Comparison of ENCODE assay signal across 8 cellular contexts in the genomic region with DNA sequence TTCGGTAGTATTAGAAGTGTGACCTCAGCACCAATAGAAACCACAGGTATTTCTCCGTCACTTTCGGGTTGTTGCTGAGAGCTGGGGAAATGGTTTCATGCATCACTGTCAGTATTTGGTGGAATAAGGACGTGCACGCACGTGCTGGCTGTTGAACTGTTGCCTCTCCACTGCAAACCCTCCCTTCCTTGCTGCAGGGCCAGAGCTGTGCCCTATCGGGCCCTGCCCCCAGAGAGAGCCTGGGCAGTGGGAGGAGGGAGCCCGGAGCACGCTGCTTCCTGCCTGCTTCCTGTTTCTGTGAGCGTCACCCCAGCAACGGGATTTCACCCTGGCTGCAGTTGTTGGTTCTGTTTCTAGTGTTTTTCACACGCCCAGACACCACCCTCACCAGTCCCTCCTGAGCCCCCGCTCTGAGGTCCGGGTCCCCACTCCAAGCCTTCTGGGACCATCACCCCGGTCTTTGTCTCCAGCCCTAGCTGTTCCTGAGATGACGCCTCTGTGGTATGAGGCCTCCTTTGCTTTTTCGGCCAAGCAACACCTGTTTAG. TPM values are rescaled to one million over a fixed set of nuclear protein-coding genes. Genes with fewer than 3 reads are reported as not detected.
DNase-seq lines count a peak whose midpoint lies in the region; ATAC-seq and TF ChIP-seq lines count a peak whose summit lies in the region.

No MANE protein-coding gene starts in this region.

- H3K36me3 ChIP-seq in KMS-11 (ENCODE audit: insufficient read depth) (no peaks in the 10 kb centered on the region), spleen (no peaks in the 10 kb centered on the region)

- TF ChIP-seq CTCF in KMS-11 (conservative IDR thresholded peaks at IDR 0.05; ENCODE audit: low read depth, low read length) (no peak; the same call in 1 of the 2 replicates), astrocyte of the cerebellum (IDR thresholded peaks at IDR 0.05; ENCODE audit: low read depth, low read length, missing control alignments) (no peak), spleen (IDR thresholded peaks at IDR 0.05 in 8 of 11, conservative IDR thresholded peaks at IDR 0.05 in 3 of 11) (peak in 10 of 11 experiments; percentile 6 to 59 (median 40))

- H3K4me3 Mint-ChIP-seq in T-helper 17 cell: peak overlapping the region; percentile 97

- peak in 1 of 3 donors; percentile 50 for TF ChIP-seq POLR2A in spleen (IDR thresholded peaks at IDR 0.05)

- DNase-seq in Daoy (ENCODE audit: low read depth) (peak; percentile 79), T-helper 17 cell (peak; percentile 74 to 85 (median 84)), astrocyte of the cerebellum (ENCODE audit: low read depth) (peak; percentile 54), iPS-NIHi7 (ENCODE audit: extremely low spot score) (peak; percentile 79), spleen (peak; percentile 98), NCI-H82 (lab: John Stamatoyannopoulos, UW) (no peak)

- H4K20me1 ChIP-seq in KMS-11 (ENCODE audit: insufficient read depth): 0 out of 2 replicates have a peak, but pooled peaks cover 3% of the 10 kb centered on the region

- peak overlapping the region; percentile 86 for H3K27ac ChIP-seq in KMS-11
- peak overlapping the region; percentile 76 to 94 (median 92) for H3K27ac ChIP-seq in spleen

- peak overlapping the region; percentile 76 for H3K9ac ChIP-seq in KMS-11

- peaks cover 5% of the 10 kb centered on the region for H3K36me3 Mint-ChIP-seq in T-helper 17 cell (ENCODE audit: low read depth)

- intact Hi-C loops in spleen (cut with DNase I; ENCODE audit: low total_unique reads): no loop called here

- H3K9me3 ChIP-seq in T-helper 17 cell (ENCODE audit: control insufficient read depth, low read length, poor library complexity, severe bottlenecking): no peaks in the 10 kb centered on the region
- H3K9me3 ChIP-seq in spleen: no peaks in the 10 kb centered on the region

- peak overlapping the region; percentile 67 for H3K4me3 ChIP-seq in KMS-11 (IDR thresholded peaks at IDR 0.05; ENCODE audit: insufficient read depth, low read depth, low read length)
- peak overlapping the region; percentile 2 for H3K4me3 ChIP-seq in astrocyte of the cerebellum (ENCODE audit: low read depth, low read length)
- peak overlapping the region; percentile 0 to 68 (median 28) for H3K4me3 ChIP-seq in spleen

- H3K27me3 Mint-ChIP-seq in T-helper 17 cell: no peaks in the 10 kb centered on the region

- H3K4me2 ChIP-seq in KMS-11: peak overlapping the region; percentile 99

- in situ Hi-C loops in astrocyte of the cerebellum (cut with HindIII; ENCODE audit: low sequenced_read_pairs): no loop called here

- peak overlapping the region; percentile 58 for H2AFZ ChIP-seq in KMS-11 (ENCODE audit: low read depth)

- 1 to 5% (median 1%) methylated on average over 17 of the region's 17 CpGs for WGBS in spleen, 5 donors

- peak overlapping the region; percentile 100 for H3K27ac Mint-ChIP-seq in T-helper 17 cell

- H3K4me1 Mint-ChIP-seq in T-helper 17 cell: peaks cover 42% of the 10 kb centered on the region

- ATAC-seq in GM21786 (IDR thresholded peaks at IDR 0.05; ENCODE audit: unreplicated experiment): peak; percentile 86
- ATAC-seq in T-helper 17 cell: peak; percentile 77

- no peaks in the 10 kb centered on the region for H3K27me3 ChIP-seq in KMS-11 (ENCODE audit: insufficient read depth, low read depth)
- H3K27me3 ChIP-seq in spleen (replicated peaks in 1 of 7): no peaks in the 10 kb centered on the region

- H3K4me1 ChIP-seq in KMS-11 (ENCODE audit: low read depth, poor library complexity, severe bottlenecking): peaks cover 35% of the 10 kb centered on the region
- H3K4me1 ChIP-seq in spleen: peaks cover 55 to 94% (median 85%) of the 10 kb centered on the region in 6 donors

- H3K79me2 ChIP-seq in KMS-11 (ENCODE audit: insufficient read depth, low read depth): no peaks in the 10 kb centered on the region

RNA-seq across cellular contexts. Expression of a gene that starts 47.4 kb away (rescaled TPM):
- total RNA-seq in Daoy (2014; rRNA removed; shearing (Covaris generic)): 35.1 and 41.3 TPM in 2 replicates
- total RNA-seq in T-helper 17 cell (100 to 1,000 TPM; 175 to 225 TPM), spleen (100 to 1,000 TPM; 110 to 164 (median 144) TPM)
- 10 to 100 TPM; 40.4 to 46.3 (median 44.4) TPM for polyA plus RNA-seq in spleen

Comparison
In these comparisons a context has a peak if more than half of its experiments do, and no peak if none do; other contexts are left out.
1. H3K4me3 ChIP-seq: peak in every context shown above with its lines; median percentile 67 in KMS-11; 28 in spleen; 2 in astrocyte of the cerebellum.
2. CTCF ChIP-seq: peak in spleen (10 of 11); none in KMS-11 (single experiment) and astrocyte of the cerebellum (single experiment).